ENCODE assay signal across 8 cellular contexts in the genomic region with DNA sequence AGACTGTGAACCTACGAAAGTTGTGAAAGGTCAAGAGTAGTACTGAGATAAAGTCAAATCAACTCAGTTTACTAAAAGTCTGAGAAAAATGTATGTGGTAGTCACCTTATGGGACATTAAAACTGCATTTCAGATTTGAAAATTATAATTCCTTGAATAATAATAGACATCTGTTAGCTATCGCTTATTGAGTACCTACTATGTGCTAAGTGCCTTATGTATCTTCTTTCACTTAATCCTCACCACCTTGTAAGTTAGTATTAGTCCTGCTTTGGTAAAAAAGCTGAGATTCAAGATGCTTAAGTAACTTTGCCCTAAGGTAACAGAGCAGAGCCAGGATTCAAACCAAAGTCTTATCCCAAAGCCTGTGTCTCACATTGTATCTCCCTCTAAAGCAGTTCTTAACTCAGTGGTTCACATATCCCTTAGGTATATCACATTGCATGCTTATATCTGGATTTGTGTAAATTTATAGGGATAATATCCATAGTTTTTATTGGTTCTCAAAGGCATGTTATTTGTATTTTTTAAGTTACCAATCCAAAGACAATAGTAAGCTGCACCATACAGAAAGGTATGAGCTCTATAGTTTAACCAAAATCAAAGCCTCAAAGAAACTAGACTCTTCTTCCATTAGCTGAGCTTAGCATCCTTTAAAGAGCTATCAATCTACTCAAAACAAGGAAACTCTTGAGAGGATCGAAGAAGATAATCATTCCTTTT. TPM values are rescaled to one million over a fixed set of nuclear protein-coding genes. Genes with fewer than 3 reads are reported as not detected.
DNase-seq lines count a peak whose midpoint lies in the region; ATAC-seq, FAIRE-seq and TF ChIP-seq lines count a peak whose summit lies in the region.

No MANE protein-coding gene starts in this region.

- peak overlapping the region; percentile 95 for H3K4me3 ChIP-seq in GM23248
- H3K4me3 ChIP-seq in skin epidermis: peak overlapping the region; percentile 74 to 87 (median 83)

- H3K9me2 ChIP-seq in GM23248 (ENCODE audit: insufficient read depth): no peaks in the 10 kb centered on the region

- TF ChIP-seq CTCF in glutamatergic neuron (IDR thresholded peaks at IDR 0.05; ENCODE audit: partially characterized antibody, unreplicated experiment): no peak

- H3K27me3 Mint-ChIP-seq in glutamatergic neuron (ENCODE audit: unreplicated experiment): no peaks in the 10 kb centered on the region

- H3K27me3 ChIP-seq in GM23248 (replicated peaks; ENCODE audit: insufficient read depth): no peaks in the 10 kb centered on the region

- peak overlapping the region; percentile 97 for H2AFZ ChIP-seq in GM23248

- H3K9me3 ChIP-seq in GM23248 (ENCODE audit: low read depth): no peaks in the 10 kb centered on the region

- H3K9ac ChIP-seq in GM23248: peak overlapping the region; percentile 97

- H3K27ac ChIP-seq in GM23248 (no peak overlapping the region), skin epidermis (peak overlapping the region in 20 of 21 experiments; percentile 82 to 99 (median 93))

- H4K20me1 ChIP-seq in GM23248 (ENCODE audit: insufficient read depth): no peaks in the 10 kb centered on the region

- H3F3A ChIP-seq in GM23248 (ENCODE audit: insufficient read depth): no peaks in the 10 kb centered on the region; the same call in 1 of the 2 replicates

- peaks cover 7% of the 10 kb centered on the region; the same call in 1 of the 2 replicates for H3K4me1 ChIP-seq in GM23248 (ENCODE audit: insufficient read depth)

- WGBS in GM23248 (ENCODE audit: low coverage in 1 of 2, low lambda C conversion rate in 2 of 2, missing lambda C conversion rate in 2 of 2), 2 experiments: 64 to 68% methylated on average over 3 of the region's 3 CpGs

- H3K4me3 Mint-ChIP-seq in glutamatergic neuron (ENCODE audit: unreplicated experiment): peak overlapping the region; percentile 89

- peak overlapping the region; percentile 84 for H3K4me2 ChIP-seq in GM23248 (ENCODE audit: unreplicated experiment)

- H3K36me3 ChIP-seq in GM23248 (ENCODE audit: low read depth): no peaks in the 10 kb centered on the region

- H3K79me2 ChIP-seq in GM23248 (ENCODE audit: insufficient read depth): peaks cover 62% of the 10 kb centered on the region

- in situ Hi-C loops in GM23248 (cut with MboI): no loop called here

- FAIRE-seq in TTC549 (lab: Jason Lieb, UNC): peak; percentile 69

- no peak for ATAC-seq in HG02870 (IDR thresholded peaks at IDR 0.05; ENCODE audit: unreplicated experiment)

- no peaks in the 10 kb centered on the region for H3K9me3 Mint-ChIP-seq in glutamatergic neuron (ENCODE audit: unreplicated experiment)

- H3K36me3 Mint-ChIP-seq in glutamatergic neuron (ENCODE audit: unreplicated experiment): no peaks in the 10 kb centered on the region

- H3K27ac Mint-ChIP-seq in glutamatergic neuron (ENCODE audit: unreplicated experiment): peak overlapping the region; percentile 56

- H3K4me1 Mint-ChIP-seq in glutamatergic neuron (ENCODE audit: low read depth, unreplicated experiment): no peaks in the 10 kb centered on the region

- DNase-seq in GM23248: peak; percentile 8
- no peak for DNase-seq in glutamatergic neuron
- no peak for DNase-seq in NCI-H2081 treated with DMSO at 0.1 percent for 48 hours (lab: John Stamatoyannopoulos, UW)
- DNase-seq in amniotic stem cell (lab: John Stamatoyannopoulos, UW): no peak
- DNase-seq in NOMO-1 treated with dmso at 0.1 percent for 144 hours (lab: John Stamatoyannopoulos, UW; ENCODE audit: unreplicated experiment): no peak

RNA-seq across cellular contexts. Expression of gene PIGC, which starts 0.9 kb away (rescaled TPM):
- 18.3 and 27.8 TPM in 2 replicates for total RNA-seq in GM23248 (2014; rRNA removed; shearing (Covaris generic))
- 29.3 and 32.7 TPM in 2 replicates for polyA plus RNA-seq in GM23248 (2016; fragmentation: Nextera tagmentation; extraction: Ambion mirVana)
- total RNA-seq in glutamatergic neuron (ENCODE audit: unreplicated experiment): 27.7 TPM

RNA-seq across cellular contexts. Expression of gene C1orf105, which starts 22.5 kb away (rescaled TPM):
- not detected in 2 replicates for total RNA-seq in GM23248 (2014; rRNA removed; shearing (Covaris generic))
- not detected in 2 replicates for polyA plus RNA-seq in GM23248 (2016; fragmentation: Nextera tagmentation; extraction: Ambion mirVana)
- not detected for total RNA-seq in glutamatergic neuron (ENCODE audit: unreplicated experiment)
